Comparison of ENCODE assay signal across 19 cellular contexts in the genomic region with DNA sequence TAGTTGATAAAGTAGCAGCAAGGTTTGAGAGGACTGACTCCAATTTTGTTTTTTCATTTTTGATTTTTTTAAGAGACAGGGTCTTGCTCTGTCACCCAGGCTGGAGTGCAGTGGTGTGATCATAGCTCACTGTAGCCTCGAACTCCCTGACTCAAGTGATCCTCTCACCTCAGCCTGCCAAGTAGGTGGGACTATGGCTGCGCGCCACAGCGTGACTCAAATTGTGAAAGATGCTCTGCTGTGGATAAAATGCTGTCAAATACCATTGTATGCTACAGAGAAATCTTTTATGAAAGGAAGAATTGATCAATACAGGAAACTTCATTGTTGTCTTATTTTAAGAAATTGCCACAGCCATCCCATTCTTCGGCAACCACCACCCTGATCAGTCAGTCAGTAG. TPM values are rescaled to one million over a fixed set of nuclear protein-coding genes. Genes with fewer than 3 reads are reported as not detected.
A peak's percentile ranks its signal among the peaks of the same experiment; 100 is the strongest.
DNase-seq lines count a peak whose midpoint lies in the region; ATAC-seq, FAIRE-seq and TF ChIP-seq lines count a peak whose summit lies in the region.
"Had no signal": no experiment of that assay in that cellular context is flagged by ENCODE, and none has a peak within 500 bp of the region (broad histone marks: within the 10 kb centered on the region; RNA-seq: fewer than 3 reads in every experiment).

No MANE protein-coding gene starts in this region.

- H3K4me1 Mint-ChIP-seq in activated CD4-positive, alpha-beta T cell treated with anti-CD3 and anti-CD28 coated beads for 36 hours, result no peaks in the 10 kb centered on the region

- FAIRE-seq in HTR-8/SVneo (lab: Jason Lieb, UNC), result no peak

- intact Hi-C loops in activated CD4-positive, alpha-beta T cell treated with anti-CD3 and anti-CD28 coated beads for 36 hours (cut with DNase I, micrococcal nuclease), result no loop called here

- CTCF ChIA-PET in activated CD4-positive, alpha-beta T cell treated with anti-CD3 and anti-CD28 coated beads for 36 hours (lab: Charles Lee), result no interaction called here

- no peak overlapping the region for H3K27ac Mint-ChIP-seq in activated CD4-positive, alpha-beta T cell treated with anti-CD3 and anti-CD28 coated beads for 36 hours
- H3K27ac Mint-ChIP-seq: CD4-positive, alpha-beta T cell had no signal

- POLR2A ChIA-PET in activated CD4-positive, alpha-beta T cell treated with anti-CD3 and anti-CD28 coated beads for 36 hours (lab: Charles Lee), result interaction anchor here (0.7 kb wide), 1 partner anchor 197 kb away, joined by 3 read pairs; no protein-coding TSS in a partner anchor

- DNase-seq in activated CD4-positive, alpha-beta T cell treated with anti-CD3 and anti-CD28 coated beads for 36 hours, result peak; percentile 38
- DNase-seq in activated CD4-positive, alpha-beta T cell treated with anti-CD3 and anti-CD28 coated beads for 1 hour, result no peak
- peak; percentile 64 for DNase-seq in AG10803 (ENCODE audit: low read depth)
- peak; percentile 16 for DNase-seq in M059J (ENCODE audit: low read depth)
- DNase-seq in fibroblast of peridontal ligament (ENCODE audit: extremely low read depth), result peak; percentile 38
- DNase-seq in HTR-8/SVneo (ENCODE audit: insufficient read length, low spot score), result no peak
- DNase-seq in activated CD8-positive, alpha-beta memory T cell treated with anti-CD3 and anti-CD28 coated beads, Interleukin-2, amount 50 U/mL, for 4 hours, result no peak
- DNase-seq: 8988T; Caco-2; CD4-positive, alpha-beta T cell; KBM-7; NCI-H1048; NCI-H1436; NCI-H1930; NCI-H226; NCI-H524 treated with DMSO at 0.1 percent for 48 hours; PC-9; SIG-M5 had no signal

- TF ChIP-seq CTCF in AG10803 (conservative IDR thresholded peaks at IDR 0.05; ENCODE audit: low read length), result no peak

- peak; percentile 57 for ATAC-seq in activated CD4-positive, alpha-beta T cell treated with anti-CD3 and anti-CD28 coated beads for 36 hours
- ATAC-seq in GM18867 (IDR thresholded peaks at IDR 0.05; ENCODE audit: unreplicated experiment), result no peak

- H3K9me3 Mint-ChIP-seq in activated CD4-positive, alpha-beta T cell treated with anti-CD3 and anti-CD28 coated beads for 36 hours (ENCODE audit: low read depth), result no peaks in the 10 kb centered on the region

- peaks cover 3% of the 10 kb centered on the region for H3K27me3 Mint-ChIP-seq in activated CD4-positive, alpha-beta T cell treated with anti-CD3 and anti-CD28 coated beads for 36 hours

- no peak overlapping the region for H3K4me3 ChIP-seq in AG10803 (ENCODE audit: low read length)
- H3K4me3 ChIP-seq: PC-9 had no signal

- H3K4me3 Mint-ChIP-seq in activated CD4-positive, alpha-beta T cell treated with anti-CD3 and anti-CD28 coated beads for 36 hours, result no peak overlapping the region
- H3K4me3 Mint-ChIP-seq: CD4-positive, alpha-beta T cell had no signal

- no peaks in the 10 kb centered on the region for H3K36me3 Mint-ChIP-seq in activated CD4-positive, alpha-beta T cell treated with anti-CD3 and anti-CD28 coated beads for 36 hours (ENCODE audit: low read depth)

RNA-seq across cellular contexts. Expression of a gene that starts 48.3 kb away (rescaled TPM):
- 1 to 10 TPM in 1 of 2 experiments, under 1 TPM in 1; 0.69 to 1.0 TPM for total RNA-seq in activated CD4-positive, alpha-beta T cell treated with anti-CD3 and anti-CD28 coated beads for 36 hours
- total RNA-seq in M059J (2014; rRNA removed; shearing (Covaris generic)), result 2.7 and 6.4 TPM in 2 replicates

Comparison
In these comparisons a context has a peak if more than half of its experiments do, and no peak if none do; other contexts are left out.
1. DNase-seq: peak in activated CD4-positive, alpha-beta T cell treated with anti-CD3 and anti-CD28 coated beads for 36 hours (single experiment), AG10803 (single experiment), M059J (single experiment) and fibroblast of peridontal ligament (single experiment); none in activated CD4-positive, alpha-beta T cell treated with anti-CD3 and anti-CD28 coated beads for 1 hour (single experiment), HTR-8/SVneo (single experiment) and activated CD8-positive, alpha-beta memory T cell treated with anti-CD3 and anti-CD28 coated beads, Interleukin-2, amount 50 U/mL, for 4 hours (single experiment).